In the genomic region with DNA sequence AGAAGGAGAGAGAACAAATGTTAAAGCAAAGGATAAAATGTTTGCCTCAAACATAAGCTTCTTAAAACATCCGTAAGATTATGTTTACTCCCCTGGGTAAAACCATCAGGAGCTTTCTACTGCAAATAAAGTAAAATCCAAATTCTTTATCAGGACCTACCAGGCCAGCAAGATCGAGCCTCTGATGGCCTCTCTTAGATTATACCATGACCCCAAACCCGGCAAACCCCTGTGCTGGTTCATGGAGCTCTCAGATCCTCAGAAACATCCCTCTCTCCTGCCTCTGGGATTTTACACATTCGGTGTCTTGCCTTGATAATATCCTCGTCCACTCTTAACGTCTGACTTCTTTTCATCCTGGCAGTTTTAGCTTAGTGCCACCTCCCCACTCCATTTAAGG, we compare ENCODE assay signal across 23 cellular contexts.
"Had no signal": no experiment of that assay in that cellular context is flagged by ENCODE, and none has a peak within 500 bp of the region (broad histone marks: within the 10 kb centered on the region; RNA-seq: fewer than 3 reads in every experiment).

No MANE protein-coding gene starts in this region.

- H3K4me1 ChIP-seq: SJSA1 had no signal

- H3K4me3 ChIP-seq: MG63, SJSA1, SK-N-MC had no signal

- H3K36me3 ChIP-seq: MG63, SJSA1 had no signal

- H3K27ac ChIP-seq: SJSA1, SK-N-MC had no signal

- FAIRE-seq: RCC 7860 had no signal

- H3K9me3 ChIP-seq: MG63, SJSA1 had no signal

- H3K27me3 ChIP-seq: MG63, SJSA1 had no signal

- DNase-seq: Karpas-422, KG1, MG63, NCI-H1092, NCI-H1105 treated with DMSO at 0.1 percent for 48 hours, NCI-H1417 treated with DMSO at 0.1 percent for 48 hours, NCI-H146, NCI-H1694 treated with DMSO at 0.1 percent for 48 hours, NCI-H1930, NCI-H2081 treated with DMSO at 0.1 percent for 48 hours, NCI-H2171, NCI-H226, NCI-H446, NCI-H510A, NCI-H524 treated with DMSO at 0.1 percent for 48 hours, NCI-H69, NCI-H774, Right ventricle myocardium superior, RPMI8226, SIG-M5 had no signal
